In genomic region chr9:121050128-121050988, GRCh38 we compare ENCODE assay signal across 1 cellular context.
A peak's percentile ranks its signal among the peaks of the same experiment; 100 is the strongest.
TF ChIP-seq lines count a peak whose summit lies in the region.

C5 (minus strand) TSS chr9:121050275; CDS start chr9:121050246, 29 bp downstream.

TF ChIP-seq in A549, 52 proteins besides CTCF, POLR2A, EP300 and RAD21 (continued from another document):
- TF ChIP-seq PBX3 (IDR thresholded peaks at IDR 0.05) (no peak), RFX5 (IDR thresholded peaks at IDR 0.05) (no peak), KDM1A (IDR thresholded peaks at IDR 0.05; ENCODE audit: low read depth) (no peak), NFE2L2 (conservative IDR thresholded peaks at IDR 0.05; ENCODE audit: low read length) (no peak), PHF8 (IDR thresholded peaks at IDR 0.05; ENCODE audit: borderline replicate concordance, low read depth) (no peak), CEBPB (IDR thresholded peaks at IDR 0.05) (peak; percentile 66 to 86; a peak in 3 of 4 replicates)
- TF ChIP-seq, protein P1, sequence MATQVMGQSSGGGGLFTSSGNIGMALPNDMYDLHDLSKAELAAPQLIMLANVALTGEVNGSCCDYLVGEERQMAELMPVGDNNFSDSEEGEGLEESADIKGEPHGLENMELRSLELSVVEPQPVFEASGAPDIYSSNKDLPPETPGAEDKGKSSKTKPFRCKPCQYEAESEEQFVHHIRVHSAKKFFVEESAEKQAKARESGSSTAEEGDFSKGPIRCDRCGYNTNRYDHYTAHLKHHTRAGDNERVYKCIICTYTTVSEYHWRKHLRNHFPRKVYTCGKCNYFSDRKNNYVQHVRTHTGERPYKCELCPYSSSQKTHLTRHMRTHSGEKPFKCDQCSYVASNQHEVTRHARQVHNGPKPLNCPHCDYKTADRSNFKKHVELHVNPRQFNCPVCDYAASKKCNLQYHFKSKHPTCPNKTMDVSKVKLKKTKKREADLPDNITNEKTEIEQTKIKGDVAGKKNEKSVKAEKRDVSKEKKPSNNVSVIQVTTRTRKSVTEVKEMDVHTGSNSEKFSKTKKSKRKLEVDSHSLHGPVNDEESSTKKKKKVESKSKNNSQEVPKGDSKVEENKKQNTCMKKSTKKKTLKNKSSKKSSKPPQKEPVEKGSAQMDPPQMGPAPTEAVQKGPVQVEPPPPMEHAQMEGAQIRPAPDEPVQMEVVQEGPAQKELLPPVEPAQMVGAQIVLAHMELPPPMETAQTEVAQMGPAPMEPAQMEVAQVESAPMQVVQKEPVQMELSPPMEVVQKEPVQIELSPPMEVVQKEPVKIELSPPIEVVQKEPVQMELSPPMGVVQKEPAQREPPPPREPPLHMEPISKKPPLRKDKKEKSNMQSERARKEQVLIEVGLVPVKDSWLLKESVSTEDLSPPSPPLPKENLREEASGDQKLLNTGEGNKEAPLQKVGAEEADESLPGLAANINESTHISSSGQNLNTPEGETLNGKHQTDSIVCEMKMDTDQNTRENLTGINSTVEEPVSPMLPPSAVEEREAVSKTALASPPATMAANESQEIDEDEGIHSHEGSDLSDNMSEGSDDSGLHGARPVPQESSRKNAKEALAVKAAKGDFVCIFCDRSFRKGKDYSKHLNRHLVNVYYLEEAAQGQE (IDR thresholded peaks at IDR 0.05), result peak; percentile 32; the same call in 1 of the 2 replicates
